10 cellular contexts compared by ENCODE assay signal in the genomic region with DNA sequence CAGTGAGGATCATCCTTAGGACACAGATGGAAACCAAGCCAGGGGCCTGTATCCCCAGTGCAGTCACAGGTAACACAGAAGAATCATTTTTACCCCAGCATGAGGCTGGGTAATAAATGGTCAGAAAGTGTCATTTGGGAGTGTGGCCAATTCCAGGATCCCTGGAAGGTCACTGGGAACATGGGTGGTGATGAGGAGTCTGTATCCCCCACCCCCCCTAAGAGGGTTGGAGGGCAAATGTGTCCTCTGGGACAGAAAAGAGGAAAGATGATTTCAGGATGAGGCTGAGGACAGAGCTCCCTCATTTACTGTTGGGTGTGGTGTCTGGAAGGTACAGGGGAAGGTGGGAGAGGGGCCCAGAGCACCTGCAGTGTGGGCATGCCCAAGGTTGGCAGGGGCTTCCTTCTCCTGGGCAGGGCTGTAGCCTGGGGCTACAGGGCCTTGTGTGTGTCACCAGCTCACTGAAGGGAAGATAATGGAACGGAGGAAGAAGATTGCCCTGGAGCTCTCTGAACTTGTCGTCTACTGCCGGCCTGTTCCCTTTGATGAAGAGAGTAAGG. TPM values are rescaled to one million over a fixed set of nuclear protein-coding genes. Genes with fewer than 3 reads are reported as not detected.
A peak's percentile ranks its signal among the peaks of the same experiment; 100 is the strongest.
DNase-seq lines count a peak whose midpoint lies in the region; ATAC-seq and TF ChIP-seq lines count a peak whose summit lies in the region.
"Had no signal": no experiment of that assay in that cellular context is flagged by ENCODE, and none has a peak within 500 bp of the region (broad histone marks: within the 10 kb centered on the region; RNA-seq: fewer than 3 reads in every experiment).

No MANE protein-coding gene starts in this region.

- H3K4me3 Mint-ChIP-seq in CD4-positive, alpha-beta T cell, result no peak overlapping the region

- H3K27ac ChIP-seq in CD4-positive, alpha-beta T cell (ENCODE audit: low read depth, low read length), result no peak overlapping the region
- H3K27ac ChIP-seq in WERI-Rb-1, result no peak overlapping the region
- H3K27ac ChIP-seq in epithelial cell of prostate, result peak overlapping the region; percentile 16
- H3K27ac ChIP-seq in psoas muscle, result peak overlapping the region; percentile 65

- peaks cover 100% of the 10 kb centered on the region for H3K36me3 Mint-ChIP-seq in CD4-positive, alpha-beta T cell (ENCODE audit: low read depth)

- H3K36me3 ChIP-seq in WERI-Rb-1, result peaks cover 91% of the 10 kb centered on the region
- peaks cover 4 to 86% of the 10 kb centered on the region in 2 donors for H3K36me3 ChIP-seq in psoas muscle (ENCODE audit: insufficient read depth in 1 of 2, low read depth in 1 of 2)

- intact Hi-C loops in CD4-positive, alpha-beta T cell (cut with DNase I, micrococcal nuclease), result loop anchor here (2.0 to 5.0 kb wide), 2 partner anchors 35 to 61 kb away; a partner anchor contains a TSS
- intact Hi-C loops in psoas muscle (cut with DNase I), result loop anchor here (2.0 to 5.0 kb wide), 4 partner anchors 60 to 235 kb away; a partner anchor contains a TSS

- no peak for TF ChIP-seq CTCF in CD4-positive, alpha-beta T cell (IDR thresholded peaks at IDR 0.05)
- no peak for TF ChIP-seq CTCF in WERI-Rb-1 (IDR thresholded peaks at IDR 0.05; ENCODE audit: low read depth, low read length)
- TF ChIP-seq CTCF in psoas muscle (IDR thresholded peaks at IDR 0.05), result no peak

- 38 to 62% (median 57%) methylated on average over 3 of the region's 3 CpGs for WGBS in psoas muscle, 3 donors

- no peak for ATAC-seq in CD4-positive, alpha-beta T cell (ENCODE audit: poor library complexity)
- peak in 1 of 4 donors; percentile 1 for ATAC-seq in psoas muscle
- no peak for ATAC-seq in HG03196 (IDR thresholded peaks at IDR 0.05; ENCODE audit: unreplicated experiment)

- no peak for DNase-seq in CD4-positive, alpha-beta T cell
- DNase-seq in WERI-Rb-1, result peak; percentile 2
- no peak for DNase-seq in epithelial cell of prostate (ENCODE audit: low read depth, low spot score)
- peak in 1 of 2 donors; percentile 2 for DNase-seq in psoas muscle
- no peak for DNase-seq in anterior cingulate cortex (lab: John Stamatoyannopoulos, UW)
- no peak for DNase-seq in HK-2 (ENCODE audit: unreplicated experiment)
- no peak for DNase-seq in Kasumi-1 (lab: John Stamatoyannopoulos, UW)
- DNase-seq: Calu3, NCI-H345 had no signal

- H3K4me3 ChIP-seq in WERI-Rb-1 (ENCODE audit: low read depth, low read length) (no peak overlapping the region), psoas muscle (no peak overlapping the region)

- H3K4me1 Mint-ChIP-seq in CD4-positive, alpha-beta T cell (ENCODE audit: low read depth), result peaks cover 22% of the 10 kb centered on the region

- H3K9me3 Mint-ChIP-seq in CD4-positive, alpha-beta T cell, result no peaks in the 10 kb centered on the region

- H3K27ac Mint-ChIP-seq in CD4-positive, alpha-beta T cell, result peak overlapping the region; percentile 54

- no peaks in the 10 kb centered on the region for H3K27me3 ChIP-seq in CD4-positive, alpha-beta T cell (ENCODE audit: control insufficient read depth, insufficient read depth, low read length)
- no peaks in the 10 kb centered on the region for H3K27me3 ChIP-seq in WERI-Rb-1 (ENCODE audit: insufficient read depth, low read depth, severe bottlenecking)
- H3K27me3 ChIP-seq in psoas muscle (ENCODE audit: insufficient read depth in 3 of 3, low read length in 2 of 3), result no peaks in the 10 kb centered on the region

- peaks cover 39% of the 10 kb centered on the region for H3K4me1 ChIP-seq in psoas muscle

- CTCF ChIA-PET in CD4-positive, alpha-beta T cell (lab: Charles Lee), result interaction anchor here (3.1 kb wide), 1 partner anchor 60 kb away, joined by 21 read pairs; no protein-coding TSS in a partner anchor

- POLR2A ChIA-PET in CD4-positive, alpha-beta T cell (lab: Charles Lee), result interaction anchor here (0.6 to 1.8 kb wide), 2 partner anchors 34 to 36 kb away, joined by 3 to 12 read pairs; no protein-coding TSS in a partner anchor

- no peaks in the 10 kb centered on the region for H3K9me3 ChIP-seq in CD4-positive, alpha-beta T cell (ENCODE audit: control insufficient read depth, low read length)
- H3K9me3 ChIP-seq in WERI-Rb-1 (ENCODE audit: severe bottlenecking), result no peaks in the 10 kb centered on the region
- no peaks in the 10 kb centered on the region for H3K9me3 ChIP-seq in psoas muscle

- H3K27me3 Mint-ChIP-seq in CD4-positive, alpha-beta T cell, result no peaks in the 10 kb centered on the region

RNA-seq across cellular contexts. Expression of a gene that starts 34.5 kb away (rescaled TPM):
- 100 to 1,000 TPM; 387 to 404 TPM for total RNA-seq in CD4-positive, alpha-beta T cell
- total RNA-seq in psoas muscle, result 10 to 100 TPM; 21.7 to 43.1 (median 28.0) TPM
- polyA plus RNA-seq in psoas muscle, result 10 to 100 TPM; 16.0 to 26.0 (median 19.7) TPM

Comparison
In these comparisons a context has a peak if more than half of its experiments do, and no peak if none do; other contexts are left out.
1. H3K27ac ChIP-seq: peak in epithelial cell of prostate (single experiment) and psoas muscle (single experiment); none in CD4-positive, alpha-beta T cell (single experiment) and WERI-Rb-1 (single experiment).
2. RNA of a gene that starts 34.5 kb away (total RNA-seq): 387 to 404 TPM in CD4-positive, alpha-beta T cell; 21.7 to 43.1 TPM in psoas muscle; every median in the first group is over 4 times any median in the second.